ENCODE assay signal across 1 cellular context in the genomic region with DNA sequence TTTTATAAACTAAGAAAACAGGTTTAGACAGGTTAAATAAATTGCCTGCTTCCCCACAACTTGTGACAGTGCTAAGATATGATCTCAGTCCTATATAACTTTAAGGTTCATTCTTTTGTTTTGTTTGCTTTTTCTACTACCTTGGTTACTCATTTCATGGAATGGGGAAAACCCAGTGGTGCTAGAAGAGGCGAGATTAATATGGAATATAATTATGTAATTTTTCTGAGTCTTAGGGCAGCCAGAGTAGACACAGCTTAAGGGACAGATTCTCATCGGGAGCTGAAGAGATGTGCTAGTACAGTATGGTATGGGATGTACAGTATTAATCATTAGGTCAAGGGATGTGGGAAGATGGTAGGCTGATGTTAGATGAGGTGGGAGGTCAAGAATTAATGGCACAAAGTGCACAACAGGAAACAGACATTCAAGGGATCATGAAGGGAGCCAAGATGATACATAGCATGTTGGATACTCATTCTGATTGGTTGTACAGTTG.
TF ChIP-seq lines count a peak whose summit lies in the region.

No MANE protein-coding gene starts in this region.

TF ChIP-seq in SK-N-SH treated with all-trans-retinoic acid at 6 μM for 48 hours, 23 proteins besides CTCF, POLR2A, EP300 and RAD21 (continued from another document):
- TF ChIP-seq, protein P1, sequence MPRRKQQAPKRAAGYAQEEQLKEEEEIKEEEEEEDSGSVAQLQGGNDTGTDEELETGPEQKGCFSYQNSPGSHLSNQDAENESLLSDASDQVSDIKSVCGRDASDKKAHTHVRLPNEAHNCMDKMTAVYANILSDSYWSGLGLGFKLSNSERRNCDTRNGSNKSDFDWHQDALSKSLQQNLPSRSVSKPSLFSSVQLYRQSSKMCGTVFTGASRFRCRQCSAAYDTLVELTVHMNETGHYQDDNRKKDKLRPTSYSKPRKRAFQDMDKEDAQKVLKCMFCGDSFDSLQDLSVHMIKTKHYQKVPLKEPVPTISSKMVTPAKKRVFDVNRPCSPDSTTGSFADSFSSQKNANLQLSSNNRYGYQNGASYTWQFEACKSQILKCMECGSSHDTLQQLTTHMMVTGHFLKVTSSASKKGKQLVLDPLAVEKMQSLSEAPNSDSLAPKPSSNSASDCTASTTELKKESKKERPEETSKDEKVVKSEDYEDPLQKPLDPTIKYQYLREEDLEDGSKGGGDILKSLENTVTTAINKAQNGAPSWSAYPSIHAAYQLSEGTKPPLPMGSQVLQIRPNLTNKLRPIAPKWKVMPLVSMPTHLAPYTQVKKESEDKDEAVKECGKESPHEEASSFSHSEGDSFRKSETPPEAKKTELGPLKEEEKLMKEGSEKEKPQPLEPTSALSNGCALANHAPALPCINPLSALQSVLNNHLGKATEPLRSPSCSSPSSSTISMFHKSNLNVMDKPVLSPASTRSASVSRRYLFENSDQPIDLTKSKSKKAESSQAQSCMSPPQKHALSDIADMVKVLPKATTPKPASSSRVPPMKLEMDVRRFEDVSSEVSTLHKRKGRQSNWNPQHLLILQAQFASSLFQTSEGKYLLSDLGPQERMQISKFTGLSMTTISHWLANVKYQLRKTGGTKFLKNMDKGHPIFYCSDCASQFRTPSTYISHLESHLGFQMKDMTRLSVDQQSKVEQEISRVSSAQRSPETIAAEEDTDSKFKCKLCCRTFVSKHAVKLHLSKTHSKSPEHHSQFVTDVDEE (CRISPR knock-in tag; IDR thresholded peaks at IDR 0.05) = no peak
- no peak for TF ChIP-seq CSDC2 (CRISPR knock-in tag; IDR thresholded peaks at IDR 0.05)
